Comparison of ENCODE assay signal across 17 cellular contexts in the genomic region with DNA sequence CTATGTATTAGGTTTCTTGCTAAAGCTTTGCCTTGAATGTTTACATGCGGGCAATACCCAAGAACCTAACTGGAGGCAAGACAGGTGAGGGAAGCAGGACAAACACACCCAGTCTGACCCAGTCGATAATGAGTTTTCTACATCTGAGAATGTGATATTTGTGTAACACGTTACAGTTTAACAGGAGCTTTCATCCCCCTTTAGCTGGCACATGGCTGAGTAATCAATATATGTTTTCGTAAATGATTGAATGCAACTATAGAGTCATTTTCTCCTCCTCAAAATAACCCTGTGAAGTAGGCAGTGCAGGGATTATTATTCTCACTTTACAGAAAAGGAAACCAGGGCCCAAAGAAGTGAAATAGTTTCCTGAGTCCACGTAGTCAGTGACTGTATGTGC.
DNase-seq lines count a peak whose midpoint lies in the region; ATAC-seq, FAIRE-seq and TF ChIP-seq lines count a peak whose summit lies in the region.
"Had no signal": no experiment of that assay in that cellular context is flagged by ENCODE, and none has a peak within 500 bp of the region (broad histone marks: within the 10 kb centered on the region; RNA-seq: fewer than 3 reads in every experiment).

No MANE protein-coding gene starts in this region.

- TF ChIP-seq POLR2A in GM12878 (IDR thresholded peaks at IDR 0.05; ENCODE audit: low read depth, low read length): no peak
- no peak for TF ChIP-seq POLR2A in HepG2 (IDR thresholded peaks at IDR 0.05; ENCODE audit: insufficient read depth in 1 of 2, low read depth in 2 of 2, low read length in 2 of 2)

- H3K27ac ChIP-seq in GM12878 (ENCODE audit: control insufficient read depth, insufficient read depth): no peak overlapping the region
- H3K27ac ChIP-seq in HepG2 (ENCODE audit: extremely low read length, insufficient read depth, low read length): peak overlapping the region; percentile 23
- H3K27ac ChIP-seq: A549 had no signal

- SMC1A ChIA-PET in GM12878 (lab: Charles Lee; ENCODE audit: uncharacterized antibody, unreplicated experiment): interaction anchor here (0.9 to 6.6 kb wide), 22 partner anchors 7 to 524 kb away, joined by 3 to 143 read pairs (median 4); no protein-coding TSS in a partner anchor

- H3K79me2 ChIP-seq in GM12878 (ENCODE audit: control insufficient read depth, insufficient read depth, low read length) (no peaks in the 10 kb centered on the region), HepG2 (ENCODE audit: insufficient read depth, low read length) (no peaks in the 10 kb centered on the region)

- no peak for TF ChIP-seq EP300 in GM12878 (IDR thresholded peaks at IDR 0.05; ENCODE audit: borderline replicate concordance in 1 of 2, control insufficient read depth in 1 of 2, low read depth in 2 of 2, low read length in 2 of 2)
- TF ChIP-seq EP300 in HepG2 (IDR thresholded peaks at IDR 0.05; ENCODE audit: low read depth in 2 of 2, low read length in 2 of 2): no peak
- no peak for TF ChIP-seq EP300 in HepG2 (CRISPR knock-in tag; IDR thresholded peaks at IDR 0.05; ENCODE audit: borderline replicate concordance)

- TF ChIP-seq RAD21 in GM12878 (IDR thresholded peaks at IDR 0.05; ENCODE audit: insufficient read depth, low read depth, low read length): no peak
- no peak for TF ChIP-seq RAD21 in HepG2 (CRISPR knock-in tag; IDR thresholded peaks at IDR 0.05)

- 37% methylated on average over 5 of the region's 5 CpGs for WGBS in GM12878 (ENCODE audit: insufficient coverage, insufficient replicate concordance, low lambda C conversion rate, missing lambda C conversion rate)
- 0% methylated on average over 5 of the region's 5 CpGs for WGBS in HepG2 (ENCODE audit: low lambda C conversion rate)

- ATAC-seq in GM19463 (IDR thresholded peaks at IDR 0.05; ENCODE audit: unreplicated experiment): peak; percentile 49
- ATAC-seq in GM12878: peak; percentile 46; the same call in 2 of the 3 replicates
- peak; percentile 87 for ATAC-seq in HepG2
- ATAC-seq in stimulated activated memory B cell treated with anti-CD40 and anti-IgM and Interleukin-4, amounts not matched to agents 10 μg/mL and 1 μg/mL and 100 μg/mL, for 72 hours: no peak
- ATAC-seq in GM21447 (IDR thresholded peaks at IDR 0.05; ENCODE audit: unreplicated experiment): no peak
- no peak for ATAC-seq in activated T-helper 17 cell treated with anti-CD3 and anti-CD28 coated beads, Interleukin-2, amount 50 U/mL, for 72 hours (replicated peaks)
- ATAC-seq: A549 had no signal

- H3K27me3 ChIP-seq in GM12878 (replicated peaks in 1 of 2; ENCODE audit: control insufficient read depth in 2 of 2, insufficient read depth in 2 of 2, low read length in 1 of 2) (no peaks in the 10 kb centered on the region; a peak in 1 of 4 replicates), HepG2 (ENCODE audit: control insufficient read depth in 1 of 2, insufficient read depth in 2 of 2, low read length in 2 of 2) (no peaks in the 10 kb centered on the region)

- no peak overlapping the region for H3K4me3 Mint-ChIP-seq in stimulated activated memory B cell treated with anti-CD40 and anti-IgM and Interleukin-4, amounts not matched to agents 10 μg/mL and 1 μg/mL and 100 μg/mL, for 72 hours
- H3K4me3 Mint-ChIP-seq in activated T-helper 17 cell treated with anti-CD3 and anti-CD28 coated beads, Interleukin-2, amount 50 U/mL, for 72 hours: no peak overlapping the region
- H3K4me3 Mint-ChIP-seq: CD4-positive, CD25-positive, alpha-beta regulatory T cell had no signal

- no peak overlapping the region for H2AFZ ChIP-seq in GM12878 (ENCODE audit: control insufficient read depth, low read depth, low read length)
- no peak overlapping the region for H2AFZ ChIP-seq in HepG2 (ENCODE audit: low read length)

- no peaks in the 10 kb centered on the region for H3K36me3 Mint-ChIP-seq in stimulated activated memory B cell treated with anti-CD40 and anti-IgM and Interleukin-4, amounts not matched to agents 10 μg/mL and 1 μg/mL and 100 μg/mL, for 72 hours
- no peaks in the 10 kb centered on the region for H3K36me3 Mint-ChIP-seq in activated T-helper 17 cell treated with anti-CD3 and anti-CD28 coated beads, Interleukin-2, amount 50 U/mL, for 72 hours (ENCODE audit: low read depth)
- H3K36me3 Mint-ChIP-seq: CD4-positive, CD25-positive, alpha-beta regulatory T cell had no signal

- RAD21 ChIA-PET in GM12878 (lab: Charles Lee; ENCODE audit: unreplicated experiment): interaction anchor here (0.8 to 8.1 kb wide), 7 partner anchors 9 to 296 kb away, joined by 3 to 104 read pairs (median 4); no protein-coding TSS in a partner anchor

- H4K20me1 ChIP-seq in GM12878 (ENCODE audit: control insufficient read depth, insufficient read depth): no peaks in the 10 kb centered on the region
- H4K20me1 ChIP-seq in HepG2 (ENCODE audit: insufficient read depth, low read length): no peaks in the 10 kb centered on the region

- no peaks in the 10 kb centered on the region for H3K4me1 ChIP-seq in GM12878 (ENCODE audit: control insufficient read depth, insufficient read depth, low read length)
- H3K4me1 ChIP-seq in HepG2 (ENCODE audit: insufficient read depth, low read length): peaks cover 22% of the 10 kb centered on the region
- H3K4me1 ChIP-seq: A549, HAP-1 had no signal

- in situ Hi-C loops in GM12878 (cut with MboI): loop anchor here (5.0 to 10.0 kb wide), 3 partner anchors 218 to 376 kb away; no protein-coding TSS in a partner anchor
- in situ Hi-C loops in HepG2 (cut with HindIII; ENCODE audit: extremely low pct_ligation_motif_present, low pct_unique_long_range_greater_than_20kb): loop anchor here (5.0 to 10.0 kb wide), 4 partner anchors 298 to 554 kb away; no protein-coding TSS in a partner anchor

- TF ChIP-seq CTCF in GM12878 (IDR thresholded peaks at IDR 0.05 in 2 of 3, conservative IDR thresholded peaks at IDR 0.05 in 1 of 3; ENCODE audit: control insufficient read depth in 2 of 3, extremely low read depth in 1 of 3, insufficient read depth in 1 of 3, low read depth in 3 of 3, low read length in 3 of 3) (no peak), HepG2 (CRISPR knock-in tag; IDR thresholded peaks at IDR 0.05) (no peak)

- BruUV-seq in GM12878 (replicated peaks; lab: Mats Ljungman, UMichigan) (no TSS peak), HepG2 (replicated peaks; lab: Mats Ljungman, UMichigan) (no TSS peak)

- no peaks in the 10 kb centered on the region for H3K27me3 Mint-ChIP-seq in stimulated activated memory B cell treated with anti-CD40 and anti-IgM and Interleukin-4, amounts not matched to agents 10 μg/mL and 1 μg/mL and 100 μg/mL, for 72 hours
- H3K27me3 Mint-ChIP-seq in activated T-helper 17 cell treated with anti-CD3 and anti-CD28 coated beads, Interleukin-2, amount 50 U/mL, for 72 hours: peaks cover 21% of the 10 kb centered on the region

- DNase-seq in GM12878 (ENCODE audit: low read depth, low spot score): no peak
- peak; percentile 3 for DNase-seq in HepG2 (ENCODE audit: low spot score)
- DNase-seq in AG08396 (ENCODE audit: low spot score): no peak
- DNase-seq in GF-D8 (lab: John Stamatoyannopoulos, UW): no peak
- DNase-seq: CD4-positive, CD25-positive, alpha-beta regulatory T cell; DMS79; Karpas-422; NCI-H1694; NCI-H2081 treated with DMSO at 0.1 percent for 48 hours; NCI-H526 treated with DMSO at 0.1 percent for 48 hours; Right ventricle myocardium superior had no signal

- no peaks in the 10 kb centered on the region for H3K36me3 ChIP-seq in GM12878 (ENCODE audit: control insufficient read depth in 2 of 2, insufficient read depth in 2 of 2, low read length in 1 of 2)
- H3K36me3 ChIP-seq in HepG2 (replicated peaks in 1 of 2; ENCODE audit: control insufficient read depth in 1 of 2, insufficient read depth in 2 of 2, low read length in 2 of 2): no peaks in the 10 kb centered on the region
- H3K36me3 ChIP-seq: HAP-1 had no signal

- intact Hi-C loops in GM12878 (cut with micrococcal nuclease; ENCODE audit: unreplicated experiment): no loop called here
- intact Hi-C loops in HepG2 (cut with micrococcal nuclease; ENCODE audit: unreplicated experiment): no loop called here

- POLR2A ChIA-PET in GM12878 (lab: Charles Lee): no interaction called here
- POLR2A ChIA-PET in HepG2 (lab: Yijun Ruan, JAX): interaction anchor here (0.8 kb wide), 1 partner anchor 434 kb away, joined by 3 read pairs; no protein-coding TSS in a partner anchor

- H3K27ac Mint-ChIP-seq in stimulated activated memory B cell treated with anti-CD40 and anti-IgM and Interleukin-4, amounts not matched to agents 10 μg/mL and 1 μg/mL and 100 μg/mL, for 72 hours: peak overlapping the region; percentile 6
- H3K27ac Mint-ChIP-seq in activated T-helper 17 cell treated with anti-CD3 and anti-CD28 coated beads, Interleukin-2, amount 50 U/mL, for 72 hours: no peak overlapping the region
- H3K27ac Mint-ChIP-seq: CD4-positive, CD25-positive, alpha-beta regulatory T cell had no signal

- H3K4me3 ChIP-seq in GM12878: no peak overlapping the region
- no peak overlapping the region for H3K4me3 ChIP-seq in HepG2 (replicated peaks in 1 of 3; ENCODE audit: insufficient read depth in 1 of 3, low read depth in 2 of 3, low read length in 3 of 3)
- H3K4me3 ChIP-seq: A549, HAP-1 had no signal

- H3K9ac ChIP-seq in GM12878 (ENCODE audit: control insufficient read depth, insufficient read depth, low read length): no peak overlapping the region
- H3K9ac ChIP-seq in HepG2 (ENCODE audit: insufficient read depth, low read depth, low read length): no peak overlapping the region

- H3K4me2 ChIP-seq in GM12878 (ENCODE audit: control insufficient read depth, insufficient read depth) (no peak overlapping the region), HepG2 (ENCODE audit: low read depth, low read length) (no peak overlapping the region)
- H3K4me2 ChIP-seq: A549 had no signal

- peaks cover 11% of the 10 kb centered on the region for H3K4me1 Mint-ChIP-seq in stimulated activated memory B cell treated with anti-CD40 and anti-IgM and Interleukin-4, amounts not matched to agents 10 μg/mL and 1 μg/mL and 100 μg/mL, for 72 hours
- H3K4me1 Mint-ChIP-seq in activated T-helper 17 cell treated with anti-CD3 and anti-CD28 coated beads, Interleukin-2, amount 50 U/mL, for 72 hours: no peaks in the 10 kb centered on the region
- H3K4me1 Mint-ChIP-seq: CD4-positive, CD25-positive, alpha-beta regulatory T cell had no signal

- no peaks in the 10 kb centered on the region for H3K9me3 ChIP-seq in GM12878 (replicated peaks; ENCODE audit: control insufficient read depth, insufficient read depth, low read length)
- no peaks in the 10 kb centered on the region for H3K9me3 ChIP-seq in HepG2 (ENCODE audit: low read length)
- H3K9me3 ChIP-seq: A549, HAP-1 had no signal

- CTCF ChIA-PET in GM12878 (lab: Yijun Ruan, JAX) (interaction anchor here (0.6 to 17.0 kb wide), 15 partner anchors 8 to 376 kb away, joined by 3 to 523 read pairs (median 5); no protein-coding TSS in a partner anchor), HepG2 (lab: Yijun Ruan, JAX; ENCODE audit: low intra/inter-chr PET ratio, low total read pairs) (no interaction called here)

- no peaks in the 10 kb centered on the region for H3K9me3 Mint-ChIP-seq in stimulated activated memory B cell treated with anti-CD40 and anti-IgM and Interleukin-4, amounts not matched to agents 10 μg/mL and 1 μg/mL and 100 μg/mL, for 72 hours
- no peaks in the 10 kb centered on the region for H3K9me3 Mint-ChIP-seq in activated T-helper 17 cell treated with anti-CD3 and anti-CD28 coated beads, Interleukin-2, amount 50 U/mL, for 72 hours
- H3K9me3 Mint-ChIP-seq: CD4-positive, CD25-positive, alpha-beta regulatory T cell had no signal

- no peak for FAIRE-seq in GM12878 (lab: Jason Lieb, UNC)
- no peak for FAIRE-seq in HepG2 (lab: Jason Lieb, UNC)
- FAIRE-seq: A549 had no signal

Comparison
In these comparisons a context has a peak if more than half of its experiments do, and no peak if none do; other contexts are left out.
1. ATAC-seq: peak in GM19463 (single experiment), GM12878 (single experiment) and HepG2 (single experiment); none in stimulated activated memory B cell treated with anti-CD40 and anti-IgM and Interleukin-4, amounts not matched to agents 10 μg/mL and 1 μg/mL and 100 μg/mL, for 72 hours (single experiment), GM21447 (single experiment) and activated T-helper 17 cell treated with anti-CD3 and anti-CD28 coated beads, Interleukin-2, amount 50 U/mL, for 72 hours (single experiment).